In the genomic region with DNA sequence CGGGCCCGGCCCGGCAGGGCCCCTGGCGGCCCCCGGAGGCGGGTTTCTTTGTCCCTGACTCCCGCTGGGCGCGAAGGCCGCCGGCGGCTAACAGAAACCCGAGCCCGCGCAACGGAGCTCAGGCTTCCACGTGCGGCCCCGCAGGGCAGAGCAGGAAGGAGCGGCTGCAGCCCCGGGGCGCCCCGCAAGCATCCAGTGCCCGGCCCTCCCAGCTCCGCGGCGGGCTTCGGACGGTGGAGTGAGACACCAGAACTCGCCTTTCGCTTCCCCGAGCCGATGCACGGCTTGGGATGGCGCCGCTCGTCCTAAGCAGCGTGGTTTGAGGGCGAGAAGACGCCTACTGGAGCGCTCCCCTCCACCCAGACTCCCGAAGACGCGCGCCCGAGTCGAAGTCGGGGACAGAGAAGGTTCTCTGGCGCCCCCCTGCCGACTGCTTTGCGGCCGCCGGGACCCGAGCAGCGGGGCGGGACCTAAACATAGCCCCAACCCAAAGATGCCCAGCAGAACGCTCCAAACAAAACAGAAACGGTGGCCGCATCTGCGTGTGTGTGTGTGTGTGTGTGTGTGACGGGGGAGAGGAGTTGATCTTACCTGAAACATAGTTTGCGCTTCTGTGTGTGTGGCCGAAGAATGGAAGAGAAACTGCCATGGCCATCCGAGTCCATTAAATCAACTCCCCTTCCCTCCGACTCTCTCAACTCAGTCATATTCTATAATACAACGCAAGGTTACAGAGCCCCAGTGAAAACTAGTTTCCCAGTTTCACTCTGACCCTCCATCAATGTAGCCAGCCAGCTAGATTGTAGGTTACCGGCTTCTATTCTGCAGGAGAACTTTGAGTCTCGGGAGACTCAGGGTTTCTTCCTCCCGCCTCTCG, we compare ENCODE assay signal across 9 cellular contexts. TPM values are rescaled to one million over a fixed set of nuclear protein-coding genes. Genes with fewer than 3 reads are reported as not detected.
DNase-seq lines count a peak whose midpoint lies in the region; ATAC-seq and TF ChIP-seq lines count a peak whose summit lies in the region.
"Had no signal": no experiment of that assay in that cellular context is flagged by ENCODE, and none has a peak within 500 bp of the region (broad histone marks: within the 10 kb centered on the region; RNA-seq: fewer than 3 reads in every experiment).

No MANE protein-coding gene starts in this region.

- TF ChIP-seq CTCF in prostate gland (IDR thresholded peaks at IDR 0.05) = no peak

- peaks cover 7% of the 10 kb centered on the region for H3K27me3 ChIP-seq in CD4-positive, alpha-beta memory T cell (ENCODE audit: insufficient read depth, low read length)
- peaks cover 8% of the 10 kb centered on the region for H3K27me3 ChIP-seq in prostate gland (replicated peaks; ENCODE audit: insufficient read depth)

- peak overlapping the region; percentile 89 to 98 (median 92) for H3K4me3 Mint-ChIP-seq in CD4-positive, alpha-beta memory T cell
- peak overlapping the region; percentile 90 for H3K4me3 Mint-ChIP-seq in activated naive CD8-positive, alpha-beta T cell

- peaks cover 38% of the 10 kb centered on the region for H3K4me1 ChIP-seq in CD4-positive, alpha-beta memory T cell (ENCODE audit: insufficient read depth, low read length)
- no peaks in the 10 kb centered on the region for H3K4me1 ChIP-seq in prostate gland (replicated peaks)

- H3K27me3 Mint-ChIP-seq in CD4-positive, alpha-beta memory T cell = peaks cover 6 to 7% of the 10 kb centered on the region in 2 donors
- H3K27me3 Mint-ChIP-seq in activated naive CD8-positive, alpha-beta T cell = peaks cover 5% of the 10 kb centered on the region

- H3K27ac Mint-ChIP-seq in CD4-positive, alpha-beta memory T cell = peak overlapping the region; percentile 65 to 93 (median 86)
- peak overlapping the region; percentile 86 for H3K27ac Mint-ChIP-seq in activated naive CD8-positive, alpha-beta T cell

- intact Hi-C loops in CD4-positive, alpha-beta memory T cell (cut with micrococcal nuclease) = loop anchor here (2.0 to 10.0 kb wide), 5 partner anchors 213 to 1707 kb away; partner anchors contain the start of genes MRPL57, SKA3 and ZDHHC20
- intact Hi-C loops in left cardiac atrium (cut with DNase I) = no loop called here
- intact Hi-C loops in prostate gland (cut with DNase I) = no loop called here

- peak; percentile 54 to 72 (median 60) for DNase-seq in CD4-positive, alpha-beta memory T cell
- DNase-seq in SHP77 treated with DMSO at 0.1 percent for 48 hours (lab: John Stamatoyannopoulos, UW) = peak; percentile 45
- DNase-seq in left cardiac atrium = peak; percentile 59
- DNase-seq in prostate gland (ENCODE audit: low spot score) = no peak
- no peak for DNase-seq in GM19240 (ENCODE audit: insufficient read length, low spot score)

- no peaks in the 10 kb centered on the region for H3K9me3 ChIP-seq in CD4-positive, alpha-beta memory T cell (ENCODE audit: control insufficient read depth in 1 of 2, low read length in 2 of 2)
- no peaks in the 10 kb centered on the region for H3K9me3 ChIP-seq in prostate gland

- peak overlapping the region; percentile 10 for H3K27ac ChIP-seq in CD4-positive, alpha-beta memory T cell (ENCODE audit: low read depth, low read length)
- H3K27ac ChIP-seq in prostate gland = no peak overlapping the region
- H3K27ac ChIP-seq: VCaP had no signal

- H3K36me3 Mint-ChIP-seq in CD4-positive, alpha-beta memory T cell = peaks cover 0 to 16% of the 10 kb centered on the region in 2 donors
- H3K36me3 Mint-ChIP-seq in activated naive CD8-positive, alpha-beta T cell = no peaks in the 10 kb centered on the region

- ATAC-seq in GM19372 (IDR thresholded peaks at IDR 0.05; ENCODE audit: low read depth, unreplicated experiment) (peak; percentile 2), HG03520 (IDR thresholded peaks at IDR 0.05; ENCODE audit: unreplicated experiment) (peak; percentile 20), left cardiac atrium (peak; percentile 35 to 55)

- CTCF ChIA-PET in CD4-positive, alpha-beta memory T cell (lab: Charles Lee; ENCODE audit: partially characterized antibody) = interaction anchor here (0.8 to 8.2 kb wide), 12 partner anchors 7 to 608 kb away, joined by 3 to 86 read pairs (median 4); partner anchors contain the start of gene MICU2

- no peaks in the 10 kb centered on the region for H3K36me3 ChIP-seq in CD4-positive, alpha-beta memory T cell (ENCODE audit: insufficient read depth, low read length)
- H3K36me3 ChIP-seq in prostate gland = no peaks in the 10 kb centered on the region

- H3K4me1 Mint-ChIP-seq in CD4-positive, alpha-beta memory T cell = peaks cover 27 to 52% (median 35%) of the 10 kb centered on the region in 4 donors
- H3K4me1 Mint-ChIP-seq in activated naive CD8-positive, alpha-beta T cell (ENCODE audit: low read depth) = peaks cover 44% of the 10 kb centered on the region

- H3K4me3 ChIP-seq in CD4-positive, alpha-beta memory T cell (ENCODE audit: low read length in 2 of 2) = peak overlapping the region; percentile 78 to 86
- H3K4me3 ChIP-seq in prostate gland = peak overlapping the region; percentile 34 to 37

- H3K9me3 Mint-ChIP-seq in CD4-positive, alpha-beta memory T cell = peaks cover 0 to 2% (median 0%) of the 10 kb centered on the region in 8 donors
- H3K9me3 Mint-ChIP-seq in activated naive CD8-positive, alpha-beta T cell (ENCODE audit: low read depth) = no peaks in the 10 kb centered on the region

- WGBS in prostate gland = under 1% methylated on average over 61 of the region's 70 CpGs

- POLR2A ChIA-PET in CD4-positive, alpha-beta memory T cell (lab: Charles Lee; ENCODE audit: partially characterized antibody) = interaction anchor here (0.7 to 6.9 kb wide), 12 partner anchors 24 to 766 kb away, joined by 3 to 77 read pairs (median 4); partner anchors contain the start of genes MICU2, MRPL57 and SKA3

- no peak for TF ChIP-seq POLR2A in prostate gland (IDR thresholded peaks at IDR 0.05)

RNA-seq across cellular contexts. Expression of gene FGF9, which starts 0.6 kb away (rescaled TPM):
- 1 to 10 TPM; 6.5 to 7.3 TPM for total RNA-seq in CD4-positive, alpha-beta memory T cell
- polyA plus RNA-seq in CD4-positive, alpha-beta memory T cell = 1 to 10 TPM; 2.1 to 2.5 TPM
- total RNA-seq in left cardiac atrium = 1 to 10 TPM; 5.9 to 7.8 TPM
- total RNA-seq in prostate gland = 1 to 10 TPM in 1 of 2 donors, under 1 TPM in 1; 0.14 to 1.6 TPM

Comparison
In these comparisons a context has a peak if more than half of its experiments do, and no peak if none do; other contexts are left out.
1. DNase-seq: peak in CD4-positive, alpha-beta memory T cell (5 of 5), SHP77 treated with DMSO at 0.1 percent for 48 hours (single experiment) and left cardiac atrium (single experiment); none in prostate gland (single experiment) and GM19240 (single experiment).
2. Peak in every context shown above with its lines, with median percentiles within 50 percentile points of each other: ATAC-seq.